ENCODE assay signal across 17 cellular contexts in the genomic region with DNA sequence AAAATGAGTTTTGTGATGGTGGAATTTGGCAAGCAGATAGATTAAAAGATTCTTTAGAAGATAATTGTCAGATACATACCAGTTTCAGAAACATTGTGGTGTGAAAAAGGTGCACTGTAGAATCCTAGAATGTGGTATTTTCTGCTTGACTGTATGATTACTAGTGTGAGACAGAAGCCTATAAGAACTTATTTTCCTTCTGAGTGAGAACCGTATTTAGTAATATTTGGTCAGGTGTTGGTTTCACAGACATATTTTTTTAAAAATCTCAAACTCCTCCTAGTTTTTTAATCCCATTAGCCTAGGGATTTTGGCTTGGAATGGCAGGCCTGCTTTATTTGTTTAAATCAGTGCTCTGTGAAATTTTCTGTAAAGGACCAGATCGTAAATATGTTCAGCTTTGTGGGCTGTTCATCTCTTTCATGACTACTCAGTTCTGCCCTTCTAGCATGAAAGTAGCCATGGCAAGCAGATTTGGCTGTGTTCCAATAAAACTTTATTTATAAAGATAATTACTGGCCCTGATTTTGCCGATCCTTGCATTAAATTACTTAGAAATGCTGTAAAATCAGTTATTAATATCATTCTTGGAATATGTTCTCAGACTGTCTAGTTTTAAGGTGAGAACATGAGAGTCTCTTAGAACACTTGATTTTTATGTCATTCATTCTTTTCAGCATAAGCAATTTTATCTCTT.
DNase-seq lines count a peak whose midpoint lies in the region; ATAC-seq, FAIRE-seq and TF ChIP-seq lines count a peak whose summit lies in the region.
"Had no signal": no experiment of that assay in that cellular context is flagged by ENCODE, and none has a peak within 500 bp of the region (broad histone marks: within the 10 kb centered on the region; RNA-seq: fewer than 3 reads in every experiment).

No MANE protein-coding gene starts in this region.

- no peak overlapping the region for H3K4me3 ChIP-seq in GM12878
- H3K4me3 ChIP-seq: BLaER1, HAP-1 had no signal

- RAD21 ChIA-PET in GM12878 (lab: Charles Lee; ENCODE audit: unreplicated experiment), result interaction anchor here (1.2 kb wide), 1 partner anchor 13 kb away, joined by 3 read pairs; no protein-coding TSS in a partner anchor

- ATAC-seq in GM12878 (no peak), memory B cell (ENCODE audit: low read depth) (no peak)
- ATAC-seq: HepG2 had no signal

- H3K27me3 Mint-ChIP-seq in memory B cell, result no peaks in the 10 kb centered on the region
- H3K27me3 Mint-ChIP-seq: CD4-positive, alpha-beta memory T cell had no signal

- H3K36me3 Mint-ChIP-seq in memory B cell, result peaks cover 44% of the 10 kb centered on the region

- H3K36me3 ChIP-seq in GM12878 (ENCODE audit: control insufficient read depth in 2 of 2, insufficient read depth in 2 of 2, low read length in 1 of 2), result peaks cover 12 to 15% of the 10 kb centered on the region in 2 experiments
- H3K36me3 ChIP-seq: HAP-1 had no signal

- H3K4me1 ChIP-seq in GM12878 (ENCODE audit: control insufficient read depth, insufficient read depth, low read length), result peaks cover 7% of the 10 kb centered on the region
- H3K4me1 ChIP-seq: HAP-1 had no signal

- H3K9me3 Mint-ChIP-seq in memory B cell, result no peaks in the 10 kb centered on the region
- H3K9me3 Mint-ChIP-seq: CD14-positive monocyte; CD4-positive, alpha-beta memory T cell had no signal

- H3K27ac ChIP-seq in GM12878 (ENCODE audit: control insufficient read depth, insufficient read depth) (no peak overlapping the region), RWPE1 (no peak overlapping the region)
- H3K27ac ChIP-seq: 22Rv1, BLaER1, KMS-11 had no signal

- H3K4me1 Mint-ChIP-seq in memory B cell, result peaks cover 11% of the 10 kb centered on the region

- in situ Hi-C loops in GM12878 (cut with MboI), result no loop called here

- 66% methylated on average over 3 of the region's 3 CpGs for WGBS in GM12878 (ENCODE audit: insufficient coverage, insufficient replicate concordance, low lambda C conversion rate, missing lambda C conversion rate)

- intact Hi-C loops in GM12878 (cut with micrococcal nuclease; ENCODE audit: unreplicated experiment), result no loop called here

- no peak overlapping the region for H3K9ac ChIP-seq in GM12878 (ENCODE audit: control insufficient read depth, insufficient read depth, low read length)
- H3K9ac ChIP-seq: BLaER1, KMS-11 had no signal

- H3K4me3 Mint-ChIP-seq in memory B cell, result no peak overlapping the region
- H3K4me3 Mint-ChIP-seq: CD14-positive monocyte; CD4-positive, alpha-beta memory T cell had no signal

- no peak for TF ChIP-seq EP300 in GM12878 (IDR thresholded peaks at IDR 0.05; ENCODE audit: borderline replicate concordance in 1 of 2, control insufficient read depth in 1 of 2, low read depth in 2 of 2, low read length in 2 of 2)

- POLR2A ChIA-PET in GM12878 (lab: Charles Lee) (no interaction called here), RWPE1 (lab: Yijun Ruan, JAX; ENCODE audit: low non-redundant PET) (no interaction called here)

- no peaks in the 10 kb centered on the region for H3K79me2 ChIP-seq in GM12878 (ENCODE audit: control insufficient read depth, insufficient read depth, low read length)

- no peaks in the 10 kb centered on the region for H3K27me3 ChIP-seq in GM12878 (replicated peaks in 1 of 2; ENCODE audit: control insufficient read depth in 2 of 2, insufficient read depth in 2 of 2, low read length in 1 of 2)
- H3K27me3 ChIP-seq: BLaER1 had no signal

- CTCF ChIA-PET in GM12878 (lab: Yijun Ruan, JAX), result interaction anchor here (1.4 kb wide), 1 partner anchor 11 kb away, joined by 3 read pairs; no protein-coding TSS in a partner anchor
- CTCF ChIA-PET in RWPE1 (lab: Yijun Ruan, JAX), result no interaction called here

- no TSS peak for BruUV-seq in GM12878 (replicated peaks; lab: Mats Ljungman, UMichigan)

- peak; percentile 19 for DNase-seq in DMS79 treated with DMSO at 0.1 percent for 48 hours (lab: John Stamatoyannopoulos, UW)
- no peak for DNase-seq in DMS79 (lab: John Stamatoyannopoulos, UW)
- DNase-seq in GM12878 (ENCODE audit: low read depth, low spot score), result no peak
- DNase-seq in memory B cell (ENCODE audit: low spot score in 2 of 2), result no peak
- no peak for DNase-seq in D341Med (ENCODE audit: low spot score)
- no peak for DNase-seq in NCI-H345 (lab: John Stamatoyannopoulos, UW)
- no peak for DNase-seq in RWPE1 (ENCODE audit: low spot score)
- DNase-seq: CD4-positive, alpha-beta memory T cell had no signal

- SMC1A ChIA-PET in GM12878 (lab: Charles Lee; ENCODE audit: uncharacterized antibody, unreplicated experiment), result no interaction called here

- TF ChIP-seq RAD21 in GM12878 (IDR thresholded peaks at IDR 0.05; ENCODE audit: insufficient read depth, low read depth, low read length), result no peak

- no peak for TF ChIP-seq POLR2A in GM12878 (IDR thresholded peaks at IDR 0.05; ENCODE audit: low read depth, low read length)

- FAIRE-seq in GM12878 (lab: Jason Lieb, UNC), result no peak
- FAIRE-seq: G401.6, GM12892, GM18507, HepG2 had no signal

- H3K27ac Mint-ChIP-seq in memory B cell, result peak overlapping the region; percentile 45
- H3K27ac Mint-ChIP-seq: CD14-positive monocyte; CD4-positive, alpha-beta memory T cell had no signal

- H2AFZ ChIP-seq in GM12878 (ENCODE audit: control insufficient read depth, low read depth, low read length), result no peak overlapping the region

- H3K4me2 ChIP-seq in GM12878 (ENCODE audit: control insufficient read depth, insufficient read depth), result no peak overlapping the region
- H3K4me2 ChIP-seq: BLaER1, KMS-11 had no signal

- no peaks in the 10 kb centered on the region for H3K9me3 ChIP-seq in GM12878 (replicated peaks; ENCODE audit: control insufficient read depth, insufficient read depth, low read length)
- H3K9me3 ChIP-seq: BLaER1, HAP-1 had no signal

- no peak for TF ChIP-seq CTCF in GM12878 (IDR thresholded peaks at IDR 0.05 in 2 of 3, conservative IDR thresholded peaks at IDR 0.05 in 1 of 3; ENCODE audit: control insufficient read depth in 2 of 3, extremely low read depth in 1 of 3, insufficient read depth in 1 of 3, low read depth in 3 of 3, low read length in 3 of 3)
- TF ChIP-seq CTCF in RWPE1 (conservative IDR thresholded peaks at IDR 0.05; ENCODE audit: low read depth), result no peak

- no peaks in the 10 kb centered on the region for H4K20me1 ChIP-seq in GM12878 (ENCODE audit: control insufficient read depth, insufficient read depth)
- H4K20me1 ChIP-seq: BLaER1 had no signal

TF ChIP-seq in GM12878, 131 proteins besides CTCF, POLR2A, EP300 and RAD21:
- 0 out of 2 replicates have a peak, but pooled peaks have one; percentile 29 for TF ChIP-seq ZBTB40 (IDR thresholded peaks at IDR 0.05; ENCODE audit: borderline replicate concordance)
- TF ChIP-seq SRF (IDR thresholded peaks at IDR 0.05; ENCODE audit: low read depth in 2 of 2, low read length in 2 of 2), result no peak
- TF ChIP-seq, protein P1, sequence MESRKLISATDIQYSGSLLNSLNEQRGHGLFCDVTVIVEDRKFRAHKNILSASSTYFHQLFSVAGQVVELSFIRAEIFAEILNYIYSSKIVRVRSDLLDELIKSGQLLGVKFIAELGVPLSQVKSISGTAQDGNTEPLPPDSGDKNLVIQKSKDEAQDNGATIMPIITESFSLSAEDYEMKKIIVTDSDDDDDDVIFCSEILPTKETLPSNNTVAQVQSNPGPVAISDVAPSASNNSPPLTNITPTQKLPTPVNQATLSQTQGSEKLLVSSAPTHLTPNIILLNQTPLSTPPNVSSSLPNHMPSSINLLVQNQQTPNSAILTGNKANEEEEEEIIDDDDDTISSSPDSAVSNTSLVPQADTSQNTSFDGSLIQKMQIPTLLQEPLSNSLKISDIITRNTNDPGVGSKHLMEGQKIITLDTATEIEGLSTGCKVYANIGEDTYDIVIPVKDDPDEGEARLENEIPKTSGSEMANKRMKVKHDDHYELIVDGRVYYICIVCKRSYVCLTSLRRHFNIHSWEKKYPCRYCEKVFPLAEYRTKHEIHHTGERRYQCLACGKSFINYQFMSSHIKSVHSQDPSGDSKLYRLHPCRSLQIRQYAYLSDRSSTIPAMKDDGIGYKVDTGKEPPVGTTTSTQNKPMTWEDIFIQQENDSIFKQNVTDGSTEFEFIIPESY (IDR thresholded peaks at IDR 0.05), result no peak
